1 cellular context compared by ENCODE assay signal in the genomic region with DNA sequence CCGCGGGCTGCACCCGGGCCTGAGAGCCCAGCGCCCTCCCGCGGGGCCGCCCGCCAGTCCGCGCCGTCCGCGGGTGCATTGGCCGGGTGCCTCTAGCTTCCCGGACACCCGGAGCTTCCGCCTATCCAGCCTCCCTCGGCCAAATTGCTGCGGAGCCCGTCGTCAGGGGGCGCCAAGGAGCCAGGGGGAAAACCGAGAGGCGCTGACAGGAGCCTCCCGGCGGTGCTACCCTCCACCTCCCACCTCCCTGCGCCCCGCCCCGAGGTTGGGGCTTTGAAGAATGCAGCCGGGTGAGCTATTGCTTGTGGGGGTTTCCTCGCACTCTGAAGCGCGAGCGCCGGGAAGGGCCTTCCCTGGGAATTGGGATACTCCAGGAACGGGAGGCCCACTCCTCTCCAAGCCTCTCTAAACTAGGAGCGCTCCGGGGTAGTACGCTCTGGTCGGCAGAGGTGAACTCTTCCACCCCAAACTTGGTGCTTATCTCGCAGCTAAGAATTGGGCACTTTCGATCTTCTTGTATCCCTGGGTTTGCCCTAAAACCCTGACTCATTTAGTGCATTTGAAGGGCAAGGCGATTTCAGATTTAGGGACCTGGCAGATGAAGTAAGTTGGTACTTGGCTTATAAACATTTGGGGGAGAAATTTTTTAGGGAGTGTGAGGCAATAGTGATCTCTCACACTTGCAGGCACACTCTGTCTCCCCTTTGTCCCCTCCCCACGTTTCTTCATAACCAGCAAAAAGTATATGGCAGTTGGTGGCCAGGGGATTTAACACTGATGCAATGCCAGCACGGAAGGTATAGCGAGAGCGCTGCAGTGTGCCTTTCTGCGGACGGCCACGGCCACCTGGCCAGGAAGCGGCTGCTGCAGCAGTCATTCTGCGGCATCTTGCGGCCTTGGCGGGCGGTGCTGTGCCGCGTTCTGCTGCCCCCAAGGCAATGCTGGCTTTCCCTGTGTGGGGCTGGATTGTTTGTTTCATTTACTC.
TF ChIP-seq lines count a peak whose summit lies in the region.

No MANE protein-coding gene starts in this region.

TF ChIP-seq in HEK293, 187 proteins besides CTCF, POLR2A, EP300 and RAD21 (continued from another document):
- TF ChIP-seq, protein P1, sequence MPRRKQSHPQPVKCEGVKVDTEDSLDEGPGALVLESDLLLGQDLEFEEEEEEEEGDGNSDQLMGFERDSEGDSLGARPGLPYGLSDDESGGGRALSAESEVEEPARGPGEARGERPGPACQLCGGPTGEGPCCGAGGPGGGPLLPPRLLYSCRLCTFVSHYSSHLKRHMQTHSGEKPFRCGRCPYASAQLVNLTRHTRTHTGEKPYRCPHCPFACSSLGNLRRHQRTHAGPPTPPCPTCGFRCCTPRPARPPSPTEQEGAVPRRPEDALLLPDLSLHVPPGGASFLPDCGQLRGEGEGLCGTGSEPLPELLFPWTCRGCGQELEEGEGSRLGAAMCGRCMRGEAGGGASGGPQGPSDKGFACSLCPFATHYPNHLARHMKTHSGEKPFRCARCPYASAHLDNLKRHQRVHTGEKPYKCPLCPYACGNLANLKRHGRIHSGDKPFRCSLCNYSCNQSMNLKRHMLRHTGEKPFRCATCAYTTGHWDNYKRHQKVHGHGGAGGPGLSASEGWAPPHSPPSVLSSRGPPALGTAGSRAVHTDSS (tag by site-specific recombination; IDR thresholded peaks at IDR 0.05) = no peak
- TF ChIP-seq ZNF626 (tag by site-specific recombination; IDR thresholded peaks at IDR 0.05) = 0 out of 2 replicates have a peak, but pooled peaks have one; percentile 11
- TF ChIP-seq, protein P2, sequence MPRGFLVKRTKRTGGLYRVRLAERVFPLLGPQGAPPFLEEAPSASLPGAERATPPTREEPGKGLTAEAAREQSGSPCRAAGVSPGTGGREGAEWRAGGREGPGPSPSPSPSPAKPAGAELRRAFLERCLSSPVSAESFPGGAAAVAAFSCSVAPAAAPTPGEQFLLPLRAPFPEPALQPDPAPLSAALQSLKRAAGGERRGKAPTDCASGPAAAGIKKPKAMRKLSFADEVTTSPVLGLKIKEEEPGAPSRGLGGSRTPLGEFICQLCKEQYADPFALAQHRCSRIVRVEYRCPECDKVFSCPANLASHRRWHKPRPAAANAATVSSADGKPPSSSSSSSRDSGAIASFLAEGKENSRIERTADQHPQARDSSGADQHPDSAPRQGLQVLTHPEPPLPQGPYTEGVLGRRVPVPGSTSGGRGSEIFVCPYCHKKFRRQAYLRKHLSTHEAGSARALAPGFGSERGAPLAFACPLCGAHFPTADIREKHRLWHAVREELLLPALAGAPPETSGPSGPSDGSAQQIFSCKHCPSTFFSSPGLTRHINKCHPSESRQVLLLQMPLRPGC (tag by site-specific recombination; IDR thresholded peaks at IDR 0.05) = no peak
- TF ChIP-seq ZNF350 (tag by site-specific recombination; IDR thresholded peaks at IDR 0.05) = no peak
- TF ChIP-seq ZNF571 (tag by site-specific recombination; IDR thresholded peaks at IDR 0.05) = no peak
- no peak for TF ChIP-seq YY2 (tag by site-specific recombination; IDR thresholded peaks at IDR 0.05)
- TF ChIP-seq EGR2 (tag by site-specific recombination; IDR thresholded peaks at IDR 0.05; ENCODE audit: low read depth) = peak; percentile 28; the same call in 1 of the 2 replicates
- TF ChIP-seq ZNF324 (tag by site-specific recombination; IDR thresholded peaks at IDR 0.05) = no peak; the same call in 1 of the 2 replicates
- TF ChIP-seq KLF9 (tag by site-specific recombination; IDR thresholded peaks at IDR 0.05; ENCODE audit: low read depth) = peak; percentile 50
- TF ChIP-seq, protein P3, sequence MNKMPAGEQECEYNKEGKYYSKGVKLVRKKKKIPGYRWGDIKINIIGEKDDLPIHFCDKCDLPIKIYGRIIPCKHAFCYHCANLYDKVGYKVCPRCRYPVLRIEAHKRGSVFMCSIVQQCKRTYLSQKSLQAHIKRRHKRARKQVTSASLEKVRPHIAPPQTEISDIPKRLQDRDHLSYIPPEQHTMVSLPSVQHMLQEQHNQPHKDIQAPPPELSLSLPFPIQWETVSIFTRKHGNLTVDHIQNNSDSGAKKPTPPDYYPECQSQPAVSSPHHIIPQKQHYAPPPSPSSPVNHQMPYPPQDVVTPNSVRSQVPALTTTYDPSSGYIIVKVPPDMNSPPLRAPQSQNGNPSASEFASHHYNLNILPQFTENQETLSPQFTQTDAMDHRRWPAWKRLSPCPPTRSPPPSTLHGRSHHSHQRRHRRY (tag by site-specific recombination; IDR thresholded peaks at IDR 0.05) = no peak
- peak; percentile 88 for TF ChIP-seq ZNF341 (tag by site-specific recombination; IDR thresholded peaks at IDR 0.05; ENCODE audit: low read depth)
- no peak for TF ChIP-seq ZNF510 (tag by site-specific recombination; IDR thresholded peaks at IDR 0.05; ENCODE audit: insufficient replicate concordance)
- peak; percentile 82 for TF ChIP-seq ZEB2 (tag by site-specific recombination; IDR thresholded peaks at IDR 0.05)
- TF ChIP-seq ZNF223 (tag by site-specific recombination; IDR thresholded peaks at IDR 0.05) = no peak
- TF ChIP-seq ZFP41 (tag by site-specific recombination; IDR thresholded peaks at IDR 0.05; ENCODE audit: borderline replicate concordance) = no peak
- TF ChIP-seq ZNF23 (tag by site-specific recombination; IDR thresholded peaks at IDR 0.05; ENCODE audit: borderline replicate concordance) = no peak
- TF ChIP-seq ZFP37 (tag by site-specific recombination; IDR thresholded peaks at IDR 0.05) = no peak; the same call in none of the 2 replicates
- no peak for TF ChIP-seq ZNF560 (tag by site-specific recombination; IDR thresholded peaks at IDR 0.05; ENCODE audit: borderline replicate concordance)
- TF ChIP-seq ZNF747 (tag by site-specific recombination; IDR thresholded peaks at IDR 0.05) = no peak
- no peak for TF ChIP-seq ZNF426 (tag by site-specific recombination; IDR thresholded peaks at IDR 0.05)
- TF ChIP-seq, protein P4, sequence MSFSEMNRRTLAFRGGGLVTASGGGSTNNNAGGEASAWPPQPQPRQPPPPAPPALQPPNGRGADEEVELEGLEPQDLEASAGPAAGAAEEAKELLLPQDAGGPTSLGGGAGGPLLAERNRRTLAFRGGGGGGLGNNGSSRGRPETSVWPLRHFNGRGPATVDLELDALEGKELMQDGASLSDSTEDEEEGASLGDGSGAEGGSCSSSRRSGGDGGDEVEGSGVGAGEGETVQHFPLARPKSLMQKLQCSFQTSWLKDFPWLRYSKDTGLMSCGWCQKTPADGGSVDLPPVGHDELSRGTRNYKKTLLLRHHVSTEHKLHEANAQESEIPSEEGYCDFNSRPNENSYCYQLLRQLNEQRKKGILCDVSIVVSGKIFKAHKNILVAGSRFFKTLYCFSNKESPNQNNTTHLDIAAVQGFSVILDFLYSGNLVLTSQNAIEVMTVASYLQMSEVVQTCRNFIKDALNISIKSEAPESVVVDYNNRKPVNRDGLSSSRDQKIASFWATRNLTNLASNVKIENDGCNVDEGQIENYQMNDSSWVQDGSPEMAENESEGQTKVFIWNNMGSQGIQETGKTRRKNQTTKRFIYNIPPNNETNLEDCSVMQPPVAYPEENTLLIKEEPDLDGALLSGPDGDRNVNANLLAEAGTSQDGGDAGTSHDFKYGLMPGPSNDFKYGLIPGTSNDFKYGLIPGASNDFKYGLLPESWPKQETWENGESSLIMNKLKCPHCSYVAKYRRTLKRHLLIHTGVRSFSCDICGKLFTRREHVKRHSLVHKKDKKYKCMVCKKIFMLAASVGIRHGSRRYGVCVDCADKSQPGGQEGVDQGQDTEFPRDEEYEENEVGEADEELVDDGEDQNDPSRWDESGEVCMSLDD (tag by site-specific recombination; IDR thresholded peaks at IDR 0.05) = peak; percentile 81
- no peak for TF ChIP-seq ZNF112 (tag by site-specific recombination; IDR thresholded peaks at IDR 0.05)
- no peak for TF ChIP-seq ZNF10 (tag by site-specific recombination; IDR thresholded peaks at IDR 0.05)
- TF ChIP-seq ZNF548 (tag by site-specific recombination; IDR thresholded peaks at IDR 0.05) = no peak
- TF ChIP-seq ZNF624 (tag by site-specific recombination; IDR thresholded peaks at IDR 0.05) = no peak
- TF ChIP-seq KLF7 (tag by site-specific recombination; IDR thresholded peaks at IDR 0.05; ENCODE audit: borderline replicate concordance) = 0 out of 2 replicates have a peak, but pooled peaks have one; percentile 42
- TF ChIP-seq ZNF146 (tag by site-specific recombination; IDR thresholded peaks at IDR 0.05) = no peak
- no peak for TF ChIP-seq ZNF768 (tag by site-specific recombination; IDR thresholded peaks at IDR 0.05)
- peak; percentile 72 for TF ChIP-seq KLF10 (tag by site-specific recombination; IDR thresholded peaks at IDR 0.05)
- TF ChIP-seq ZNF830 (tag by site-specific recombination; IDR thresholded peaks at IDR 0.05; ENCODE audit: low read depth) = no peak
